28 cellular contexts compared by ENCODE assay signal in the genomic region with DNA sequence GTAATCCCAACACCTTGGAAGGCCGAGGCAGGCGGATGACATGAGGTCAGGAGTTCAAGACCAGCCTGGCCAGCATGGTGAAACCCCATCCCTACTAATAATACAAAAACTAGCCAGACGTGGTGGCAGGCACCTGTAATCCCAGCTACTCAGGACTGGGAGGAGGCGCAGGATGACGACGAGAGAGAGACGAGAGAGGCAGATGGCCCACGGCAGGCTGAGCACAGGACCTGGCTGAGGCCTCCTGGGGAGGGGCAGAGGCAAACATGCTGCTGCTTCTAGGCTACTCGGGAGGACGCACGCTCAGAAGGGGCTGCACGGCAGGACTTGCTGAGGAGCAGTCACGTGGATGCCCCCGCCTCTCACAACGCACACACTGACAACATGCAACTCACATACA. TPM values are rescaled to one million over a fixed set of nuclear protein-coding genes. Genes with fewer than 3 reads are reported as not detected.
DNase-seq lines count a peak whose midpoint lies in the region; ATAC-seq, FAIRE-seq and TF ChIP-seq lines count a peak whose summit lies in the region.
"Had no signal": no experiment of that assay in that cellular context is flagged by ENCODE, and none has a peak within 500 bp of the region (broad histone marks: within the 10 kb centered on the region; RNA-seq: fewer than 3 reads in every experiment).

No MANE protein-coding gene starts in this region.

- no peak overlapping the region for H3K18ac ChIP-seq in H1 (ENCODE audit: extremely low read depth, low read length)

- H3K79me2 ChIP-seq in H1 (ENCODE audit: control insufficient read depth in 1 of 2, insufficient read depth in 2 of 2, low read length in 2 of 2), result peaks cover 15 to 60% of the 10 kb centered on the region in 2 experiments

- H3K4ac ChIP-seq in H1 (replicated peaks; ENCODE audit: insufficient read length, low read depth, low read length), result no peak overlapping the region

- TF ChIP-seq RAD21 in H1 (IDR thresholded peaks at IDR 0.05 in 1 of 2, conservative IDR thresholded peaks at IDR 0.05 in 1 of 2; ENCODE audit: low read depth in 2 of 2, low read length in 2 of 2), result no peak

- no peak for TF ChIP-seq POLR2A in H1 (IDR thresholded peaks at IDR 0.05; ENCODE audit: control extremely low read depth in 1 of 2, low read depth in 2 of 2, low read length in 2 of 2)

- H3K36me3 ChIP-seq in H1 (ENCODE audit: control insufficient read depth in 2 of 4, insufficient read depth in 4 of 4, low read length in 3 of 4), result no peaks in the 10 kb centered on the region; a peak in 2 of 8 replicates
- H3K36me3 ChIP-seq: left ventricle myocardium inferior, Peyer's patch, upper lobe of left lung had no signal

- H3K4me3 ChIP-seq in H1 (ENCODE audit: extremely low read depth in 1 of 4, insufficient read depth in 2 of 4, low read depth in 3 of 4, low read length in 4 of 4), result no peak overlapping the region
- H3K4me3 ChIP-seq: K562, left ventricle myocardium inferior, Peyer's patch, smooth muscle cell, upper lobe of left lung had no signal

- DNase-seq in D341Med (ENCODE audit: low spot score), result peak; percentile 84
- peak; percentile 46 to 79 for DNase-seq in NCI-H524 (lab: John Stamatoyannopoulos, UW)
- DNase-seq in H1 (ENCODE audit: low read depth in 1 of 2, low spot score in 2 of 2), result peak in 1 of 2 experiments; percentile 32
- peak; percentile 66 for DNase-seq in posterior vena cava (ENCODE audit: low spot score)
- DNase-seq in NCI-H1092 (lab: John Stamatoyannopoulos, UW), result no peak
- DNase-seq in stimulated activated CD4-positive, alpha-beta T cell treated with anti-CD3 and anti-CD28 coated beads, Interleukin-4, amount 100 ng/mL, for 1 hour, result no peak
- no peak for DNase-seq in stimulated activated CD4-positive, alpha-beta T cell treated with anti-CD3 and anti-CD28 coated beads, Interleukin-4, amount 100 ng/mL, for 4 hours
- DNase-seq: activated CD4-positive, alpha-beta T cell treated with anti-CD3 and anti-CD28 coated beads, Interleukin-2, amount 50 U/mL, for 48 hours; activated naive CD4-positive, alpha-beta T cell treated with anti-CD3 and anti-CD28 coated beads, Interleukin-2, amount 50 U/mL, for 16 hours; amniotic stem cell; CD8-positive, alpha-beta memory T cell; cortex of kidney; H7; hypothalamus; immature natural killer cell; left ventricle myocardium inferior; naive B cell; NCI-H1417; NCI-H526 treated with DMSO at 0.1 percent for 48 hours; Peyer's patch; SIG-M5; stimulated activated CD4-positive, alpha-beta T cell treated with anti-CD3 and anti-CD28 coated beads, Interleukin-1b, Interleukin-23, amount 100 ng/mL, for 48 hours had no signal

- H3K9me3 ChIP-seq in H1 (ENCODE audit: insufficient read depth in 2 of 2, low read depth in 1 of 2, low read length in 1 of 2), result peaks cover 0 to 4% of the 10 kb centered on the region in 2 experiments; a peak in 3 of 4 replicates
- H3K9me3 ChIP-seq: left ventricle myocardium inferior, Peyer's patch, upper lobe of left lung had no signal

- no peak overlapping the region for H4K5ac ChIP-seq in H1 (ENCODE audit: insufficient read length, low read depth, low read length)

- no peak overlapping the region for H4K91ac ChIP-seq in H1 (replicated peaks; ENCODE audit: insufficient read length, low read length)

- no peak overlapping the region for H2BK12ac ChIP-seq in H1 (ENCODE audit: low read depth, low read length)

- H2BK120ac ChIP-seq in H1 (replicated peaks; ENCODE audit: low read depth, low read length), result no peak overlapping the region

- peak overlapping the region; percentile 84; the same call in 1 of the 2 replicates for H2AK5ac ChIP-seq in H1 (ENCODE audit: low read depth, low read length)

- H3K23ac ChIP-seq in H1 (ENCODE audit: insufficient read length), result no peak overlapping the region

- H3K23me2 ChIP-seq in H1 (ENCODE audit: low read depth, low read length), result peaks cover 11% of the 10 kb centered on the region

- H3K14ac ChIP-seq in H1 (ENCODE audit: insufficient read length), result no peak overlapping the region

- H3K56ac ChIP-seq in H1 (replicated peaks; ENCODE audit: insufficient read length, low read depth, low read length), result no peak overlapping the region

- no peaks in the 10 kb centered on the region for H3K27me3 ChIP-seq in H1 (replicated peaks in 1 of 4; ENCODE audit: control insufficient read depth in 3 of 4, extremely low read depth in 1 of 4, insufficient read depth in 3 of 4, low read length in 3 of 4)
- H3K27me3 ChIP-seq: Peyer's patch, upper lobe of left lung had no signal

- H2BK20ac ChIP-seq in H1 (ENCODE audit: low read length), result no peak overlapping the region; the same call in 1 of the 2 replicates

- TF ChIP-seq CTCF in H1 (IDR thresholded peaks at IDR 0.05; ENCODE audit: control extremely low read depth in 1 of 3, insufficient read depth in 1 of 3, low read depth in 1 of 3, low read length in 3 of 3), result no peak

- no peak overlapping the region for H4K8ac ChIP-seq in H1 (ENCODE audit: extremely low read depth, insufficient read depth, low read length)

- no peak overlapping the region for H2BK15ac ChIP-seq in H1 (ENCODE audit: low read length)

- intact Hi-C loops in posterior vena cava (cut with DNase I), result loop anchor here in 1 of 2 donors (10.0 kb wide), 1 partner anchor 118 kb away; no protein-coding TSS in a partner anchor

- H3K79me1 ChIP-seq in H1 (ENCODE audit: low read depth, low read length), result peaks cover 27% of the 10 kb centered on the region

- no peak for TF ChIP-seq EP300 in H1 (IDR thresholded peaks at IDR 0.05; ENCODE audit: borderline replicate concordance in 1 of 2, low read depth in 2 of 2, low read length in 2 of 2)

- H4K20me1 ChIP-seq in H1 (replicated peaks in 1 of 2; ENCODE audit: control insufficient read depth in 1 of 2, insufficient read depth in 2 of 2, low read length in 2 of 2), result peaks cover 9 to 29% of the 10 kb centered on the region in 2 experiments

- no peak for ATAC-seq in GM21786 (IDR thresholded peaks at IDR 0.05; ENCODE audit: unreplicated experiment)
- ATAC-seq: K562 had no signal

- H3K4me2 ChIP-seq in H1 (ENCODE audit: insufficient read depth in 1 of 2, low read depth in 2 of 2, low read length in 2 of 2), result no peak overlapping the region
- H3K4me2 ChIP-seq: smooth muscle cell had no signal

- POLR2A ChIA-PET in H1 (lab: Charles Lee; ENCODE audit: partially characterized antibody), result no interaction called here

- H3K4me1 ChIP-seq in H1 (replicated peaks in 1 of 4; ENCODE audit: control insufficient read depth in 3 of 4, insufficient read depth in 4 of 4, low read length in 3 of 4), result peaks cover 0 to 2% (median 1%) of the 10 kb centered on the region in 4 experiments; a peak in 4 of 7 replicates

- no peak for FAIRE-seq in H1 (lab: Jason Lieb, UNC)
- FAIRE-seq: endometrium, G401.6 had no signal

- no peak overlapping the region for H2AFZ ChIP-seq in H1 (ENCODE audit: low read length)

- CTCF ChIA-PET in H1 (lab: Charles Lee; ENCODE audit: partially characterized antibody), result interaction anchor here (0.6 to 1.1 kb wide), 2 partner anchors 78 to 281 kb away, joined by 3 read pairs; no protein-coding TSS in a partner anchor

- WGBS in H1 (ENCODE audit: extremely low coverage in 1 of 2, insufficient coverage in 1 of 2, insufficient read length in 1 of 2, insufficient replicate concordance in 2 of 2, low coverage in 1 of 2, low lambda C conversion rate in 2 of 2, missing lambda C conversion rate in 1 of 2), 2 experiments, result 95% methylated on average over 15 of the region's 15 CpGs; no CpG with 5 or more reads in 1 of the 2 experiments

- no peak overlapping the region for H3K9ac ChIP-seq in H1 (replicated peaks in 1 of 4; ENCODE audit: extremely low read depth in 1 of 4, low read depth in 3 of 4, low read length in 3 of 4)

- no peak overlapping the region for H3K27ac ChIP-seq in H1 (ENCODE audit: low read depth, low read length)
- H3K27ac ChIP-seq: left ventricle myocardium inferior, Peyer's patch, upper lobe of left lung had no signal

- H2BK5ac ChIP-seq in H1 (ENCODE audit: low read depth, low read length), result no peak overlapping the region

TF ChIP-seq in H1, 55 proteins besides CTCF, POLR2A, EP300 and RAD21 (continues in another document):
- TF ChIP-seq GTF2F1 (IDR thresholded peaks at IDR 0.05; ENCODE audit: borderline replicate concordance, low read depth, low read length) (no peak), CHD1 (IDR thresholded peaks at IDR 0.05; ENCODE audit: low read depth, low read length) (no peak), KDM4A (IDR thresholded peaks at IDR 0.05; ENCODE audit: low read depth, low read length, severe bottlenecking) (no peak), SIX5 (IDR thresholded peaks at IDR 0.05; ENCODE audit: low read depth, low read length) (no peak), TEAD4 (IDR thresholded peaks at IDR 0.05; ENCODE audit: low read depth, low read length) (no peak), RBBP5 (IDR thresholded peaks at IDR 0.05; ENCODE audit: borderline replicate concordance, low read depth, low read length) (no peak), POLR2AphosphoS5 (IDR thresholded peaks at IDR 0.05; ENCODE audit: low read depth, low read length) (no peak), SIN3A (conservative IDR thresholded peaks at IDR 0.05 in 1 of 2, IDR thresholded peaks at IDR 0.05 in 1 of 2; ENCODE audit: low read depth in 1 of 2, low read length in 2 of 2) (no peak), BCL11A (IDR thresholded peaks at IDR 0.05; ENCODE audit: low read depth in 2 of 2, low read length in 2 of 2) (no peak), ASH2L (IDR thresholded peaks at IDR 0.05; ENCODE audit: low read length) (no peak), JUN (IDR thresholded peaks at IDR 0.05; ENCODE audit: low read depth, low read length) (no peak), TAF1 (IDR thresholded peaks at IDR 0.05; ENCODE audit: low read depth, low read length) (no peak)
- TF ChIP-seq, protein P1, sequence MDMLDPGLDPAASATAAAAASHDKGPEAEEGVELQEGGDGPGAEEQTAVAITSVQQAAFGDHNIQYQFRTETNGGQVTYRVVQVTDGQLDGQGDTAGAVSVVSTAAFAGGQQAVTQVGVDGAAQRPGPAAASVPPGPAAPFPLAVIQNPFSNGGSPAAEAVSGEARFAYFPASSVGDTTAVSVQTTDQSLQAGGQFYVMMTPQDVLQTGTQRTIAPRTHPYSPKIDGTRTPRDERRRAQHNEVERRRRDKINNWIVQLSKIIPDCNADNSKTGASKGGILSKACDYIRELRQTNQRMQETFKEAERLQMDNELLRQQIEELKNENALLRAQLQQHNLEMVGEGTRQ (IDR thresholded peaks at IDR 0.05; ENCODE audit: low read length), result no peak

RNA-seq across cellular contexts. Expression of a gene that starts 22.4 kb away (rescaled TPM):
- 8.8 and 9.3 TPM in 2 replicates for total RNA-seq in H1 (2021; fragmentation: NEBNext Ultra II Directional; extraction: Animal tissue kit (Norgen Biotek cat#: 25700))
- 3.8 and 6.1 TPM in 2 replicates for polyA plus RNA-seq in H1 (2011; rRNA removed)
- polyA plus RNA-seq in H1 (2011; cell fraction: cytosol; rRNA removed), result 3.8 TPM
- 13.3 TPM for polyA plus RNA-seq in H1 (2011; cell fraction: nucleus; rRNA removed)
- 5.4 to 6.5 TPM (median 6.2 TPM) in 4 replicates for polyA plus RNA-seq in H1 (2012, experiment 1 of 2)
- polyA plus RNA-seq in H1 (2012, experiment 2 of 2), result 1.4 TPM
- 3.3 TPM for polyA plus RNA-seq in H1 (2013, experiment 1 of 2)
- 3.0 TPM for polyA plus RNA-seq in H1 (2013, experiment 2 of 2)
- polyA minus RNA-seq in H1 (2011; rRNA and poly(A)+ RNA removed), result 8.7 and 9.7 TPM in 2 replicates
- 6.4 TPM for polyA minus RNA-seq in H1 (2011; cell fraction: cytosol; rRNA and poly(A)+ RNA removed)
- polyA minus RNA-seq in H1 (2011; cell fraction: nucleus; rRNA and poly(A)+ RNA removed), result 11.3 TPM
- total RNA-seq in posterior vena cava, result 10 to 100 TPM; 39.3 to 45.6 TPM
- total RNA-seq: K562 had no signal

Comparison
In these comparisons a context has a peak if more than half of its experiments do, and no peak if none do; other contexts are left out.
1. DNase-seq: peak in D341Med (single experiment), NCI-H524 (2 of 2) and posterior vena cava (single experiment); none in NCI-H1092 (single experiment), stimulated activated CD4-positive, alpha-beta T cell treated with anti-CD3 and anti-CD28 coated beads, Interleukin-4, amount 100 ng/mL, for 1 hour (single experiment) and stimulated activated CD4-positive, alpha-beta T cell treated with anti-CD3 and anti-CD28 coated beads, Interleukin-4, amount 100 ng/mL, for 4 hours (0 of 2).